ENCODE assay signal across 1 cellular context in the genomic region with DNA sequence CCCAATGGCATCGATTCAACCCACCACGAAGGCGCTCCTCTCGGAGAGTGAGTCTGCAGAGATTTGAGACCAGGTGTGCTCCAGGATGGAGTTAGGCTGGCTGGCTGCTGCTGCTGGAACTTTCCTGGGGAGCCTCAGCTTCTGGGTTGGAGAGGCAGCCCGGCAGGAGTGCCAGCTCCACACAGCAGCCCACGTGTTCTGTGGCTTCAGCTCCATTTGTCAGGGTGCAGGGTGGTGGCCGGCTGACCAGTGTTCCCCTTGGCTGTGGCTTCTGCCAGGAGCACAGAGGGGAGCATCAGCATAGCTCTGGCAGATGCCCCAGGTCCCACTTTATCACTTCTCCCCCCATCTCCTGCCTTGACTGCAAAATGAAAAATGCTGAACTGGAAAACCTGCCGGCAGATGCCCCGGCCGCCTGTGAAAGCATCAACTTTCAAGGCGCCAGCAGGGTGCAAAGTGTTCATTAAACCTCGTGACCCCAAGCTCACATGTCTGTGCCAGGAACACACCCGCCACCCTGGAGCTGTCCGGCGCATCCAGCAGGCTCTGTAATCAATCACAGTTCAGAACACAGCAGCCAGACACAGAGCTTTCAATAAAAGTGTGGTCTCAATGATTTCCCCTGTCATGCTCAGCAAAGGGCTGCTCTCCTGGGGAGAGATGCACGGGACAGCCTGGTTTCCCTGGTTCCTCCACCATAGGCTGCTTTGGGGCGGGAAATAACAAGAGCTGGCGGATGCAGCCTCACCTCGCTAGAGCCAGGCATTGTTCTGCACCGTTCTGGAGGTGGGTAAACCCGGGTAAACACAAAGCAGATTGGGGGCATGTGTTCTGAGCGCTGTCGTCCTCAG.
TF ChIP-seq lines count a peak whose summit lies in the region.

No MANE protein-coding gene starts in this region.

TF ChIP-seq in HCT116, 20 proteins besides CTCF, POLR2A, EP300 and RAD21 (continued from another document):
- TF ChIP-seq TCF7L2 (IDR thresholded peaks at IDR 0.05; ENCODE audit: borderline replicate concordance, extremely low read depth, insufficient read depth, insufficient read length): no peak
